ENCODE assay signal across 1 cellular context in genomic region chr15:82124331-82125263, GRCh38.
TF ChIP-seq lines count a peak whose summit lies in the region.

No MANE protein-coding gene starts in this region.

TF ChIP-seq in HCT116, 20 proteins besides CTCF, POLR2A, EP300 and RAD21 (continued from another document):
- no peak for TF ChIP-seq REST (IDR thresholded peaks at IDR 0.05; ENCODE audit: low read depth)
- TF ChIP-seq ATF3 (IDR thresholded peaks at IDR 0.05), result no peak
- no peak for TF ChIP-seq YY1 (IDR thresholded peaks at IDR 0.05; ENCODE audit: extremely low read depth, insufficient replicate concordance, low read depth, low read length)
- TF ChIP-seq FOSL1 (IDR thresholded peaks at IDR 0.05; ENCODE audit: low read depth), result no peak
- TF ChIP-seq ZBTB33 (IDR thresholded peaks at IDR 0.05; ENCODE audit: extremely low read depth, insufficient replicate concordance, low read length), result no peak
- TF ChIP-seq EZH2 (IDR thresholded peaks at IDR 0.05), result no peak
- no peak for TF ChIP-seq EGR1 (IDR thresholded peaks at IDR 0.05; ENCODE audit: low read depth)
- TF ChIP-seq ELF1 (IDR thresholded peaks at IDR 0.05; ENCODE audit: borderline replicate concordance, low read depth), result no peak
- TF ChIP-seq ZNF274 (IDR thresholded peaks at IDR 0.05; ENCODE audit: low read depth, low read length), result no peak
